12 cellular contexts compared by ENCODE assay signal in genomic region chr11:46694095-46694494, GRCh38. TPM values are rescaled to one million over a fixed set of nuclear protein-coding genes. Genes with fewer than 3 reads are reported as not detected.
DNase-seq lines count a peak whose midpoint lies in the region; ATAC-seq and TF ChIP-seq lines count a peak whose summit lies in the region.
"Had no signal": no experiment of that assay in that cellular context is flagged by ENCODE, and none has a peak within 500 bp of the region (broad histone marks: within the 10 kb centered on the region; RNA-seq: fewer than 3 reads in every experiment).

No MANE protein-coding gene starts in this region.

- no peak for DNase-seq in activated T-cell treated with anti-CD3 and anti-CD28 coated beads, Interleukin-2, amount 50 U/mL, for 24 hours
- DNase-seq in activated T-cell treated with anti-CD3 and anti-CD28 coated beads, Interleukin-2, amount 50 U/mL, for 48 hours: no peak
- no peak for DNase-seq in ascending aorta (ENCODE audit: low spot score in 2 of 2)
- DNase-seq in mesenchymal stem cell: no peak
- DNase-seq in suprapubic skin (ENCODE audit: low spot score in 2 of 2): no peak
- no peak for DNase-seq in activated CD8-positive, alpha-beta memory T cell treated with anti-CD3 and anti-CD28 coated beads, Interleukin-2, amount 50 U/mL, for 48 hours
- DNase-seq in T-helper 2 cell treated with Interferon-gamma antibody and Interleukin-4, amounts not matched to agents 5 μg/mL and 100 μg/mL, for 36 hours (ENCODE audit: low spot score): no peak
- DNase-seq: activated CD4-positive, alpha-beta T cell treated with anti-CD3 and anti-CD28 coated beads for 4 hours; NCI-H1092; NCI-H345; thyroid gland had no signal

- H3K4me1 ChIP-seq in ascending aorta: peaks cover 18 to 56% of the 10 kb centered on the region in 2 donors
- H3K4me1 ChIP-seq in mesenchymal stem cell (ENCODE audit: control insufficient read depth, insufficient read depth, low read depth, low read length): peaks cover 50% of the 10 kb centered on the region
- peaks cover 53% of the 10 kb centered on the region for H3K4me1 ChIP-seq in suprapubic skin

- peaks cover 79% of the 10 kb centered on the region for H3K36me3 Mint-ChIP-seq in activated T-cell treated with anti-CD3 and anti-CD28 coated beads, Interleukin-2, amount 50 U/mL, for 24 hours (ENCODE audit: low read depth)
- peaks cover 32% of the 10 kb centered on the region for H3K36me3 Mint-ChIP-seq in T-helper 2 cell treated with Interferon-gamma antibody and Interleukin-4, amounts not matched to agents 5 μg/mL and 100 μg/mL, for 36 hours (ENCODE audit: low read depth)

- no peak overlapping the region for H2AFZ ChIP-seq in mesenchymal stem cell (ENCODE audit: low read depth, low read length)

- H3K4me2 ChIP-seq in mesenchymal stem cell (ENCODE audit: low read length, poor library complexity, severe bottlenecking): peak overlapping the region; percentile 45

- no peak overlapping the region for H3K14ac ChIP-seq in mesenchymal stem cell (ENCODE audit: low read length in 2 of 2)

- no peak overlapping the region for H3K23ac ChIP-seq in mesenchymal stem cell (ENCODE audit: low read length in 2 of 2)

- H3K27me3 Mint-ChIP-seq in activated T-cell treated with anti-CD3 and anti-CD28 coated beads, Interleukin-2, amount 50 U/mL, for 24 hours: no peaks in the 10 kb centered on the region
- no peaks in the 10 kb centered on the region for H3K27me3 Mint-ChIP-seq in T-helper 2 cell treated with Interferon-gamma antibody and Interleukin-4, amounts not matched to agents 5 μg/mL and 100 μg/mL, for 36 hours (ENCODE audit: low read depth)

- H2BK12ac ChIP-seq in mesenchymal stem cell (ENCODE audit: low read length in 2 of 2): no peak overlapping the region

- ATAC-seq in HG03442 (IDR thresholded peaks at IDR 0.05; ENCODE audit: unreplicated experiment): no peak

- TF ChIP-seq EP300 in suprapubic skin (IDR thresholded peaks at IDR 0.05): no peak

- H3K4me3 ChIP-seq in ascending aorta (no peak overlapping the region), mesenchymal stem cell (ENCODE audit: insufficient read depth in 1 of 2, low read depth in 1 of 2, low read length in 2 of 2) (no peak overlapping the region), suprapubic skin (no peak overlapping the region)
- H3K4me3 ChIP-seq: thyroid gland had no signal

- H3K36me3 ChIP-seq in ascending aorta (peaks cover 41 to 72% of the 10 kb centered on the region in 2 donors), mesenchymal stem cell (ENCODE audit: control insufficient read depth in 1 of 2, insufficient read depth in 2 of 2, low read depth in 1 of 2, low read length in 2 of 2) (peaks cover 49 to 67% of the 10 kb centered on the region in 2 experiments), suprapubic skin (peaks cover 59% of the 10 kb centered on the region)

- H4K8ac ChIP-seq in mesenchymal stem cell (ENCODE audit: low read length): no peak overlapping the region

- H3K18ac ChIP-seq in mesenchymal stem cell (ENCODE audit: low read depth in 1 of 2, low read length in 2 of 2): no peak overlapping the region

- peak overlapping the region; percentile 61 for H3K27ac Mint-ChIP-seq in activated T-cell treated with anti-CD3 and anti-CD28 coated beads, Interleukin-2, amount 50 U/mL, for 24 hours
- no peak overlapping the region for H3K27ac Mint-ChIP-seq in T-helper 2 cell treated with Interferon-gamma antibody and Interleukin-4, amounts not matched to agents 5 μg/mL and 100 μg/mL, for 36 hours

- H2AK5ac ChIP-seq in mesenchymal stem cell (ENCODE audit: low read length, severe bottlenecking): peak overlapping the region; percentile 97

- peak overlapping the region; percentile 66 for H3K9ac ChIP-seq in mesenchymal stem cell (ENCODE audit: low read length)

- no peaks in the 10 kb centered on the region for H3K27me3 ChIP-seq in ascending aorta
- no peaks in the 10 kb centered on the region for H3K27me3 ChIP-seq in mesenchymal stem cell (ENCODE audit: control insufficient read depth in 1 of 2, insufficient read depth in 1 of 2, low read length in 2 of 2)
- H3K27me3 ChIP-seq in suprapubic skin: no peaks in the 10 kb centered on the region
- H3K27me3 ChIP-seq: thyroid gland had no signal

- no peak overlapping the region for H3K4me3 Mint-ChIP-seq in activated T-cell treated with anti-CD3 and anti-CD28 coated beads, Interleukin-2, amount 50 U/mL, for 24 hours
- no peak overlapping the region for H3K4me3 Mint-ChIP-seq in T-helper 2 cell treated with Interferon-gamma antibody and Interleukin-4, amounts not matched to agents 5 μg/mL and 100 μg/mL, for 36 hours

- H3K9me3 ChIP-seq in ascending aorta (no peaks in the 10 kb centered on the region), mesenchymal stem cell (ENCODE audit: control insufficient read depth, low read length) (no peaks in the 10 kb centered on the region), suprapubic skin (no peaks in the 10 kb centered on the region)
- H3K9me3 ChIP-seq: thyroid gland had no signal

- H3K9me3 Mint-ChIP-seq in activated T-cell treated with anti-CD3 and anti-CD28 coated beads, Interleukin-2, amount 50 U/mL, for 24 hours: no peaks in the 10 kb centered on the region
- H3K9me3 Mint-ChIP-seq in T-helper 2 cell treated with Interferon-gamma antibody and Interleukin-4, amounts not matched to agents 5 μg/mL and 100 μg/mL, for 36 hours: no peaks in the 10 kb centered on the region

- TF ChIP-seq CTCF in ascending aorta (IDR thresholded peaks at IDR 0.05) (no peak), suprapubic skin (IDR thresholded peaks at IDR 0.05) (no peak)

- peaks cover 15% of the 10 kb centered on the region for H3K79me1 ChIP-seq in mesenchymal stem cell (replicated peaks; ENCODE audit: low read length, poor library complexity, severe bottlenecking)

- no peak overlapping the region for H2BK15ac ChIP-seq in mesenchymal stem cell (ENCODE audit: low read depth, poor library complexity, severe bottlenecking)

- peak in 1 of 2 donors; percentile 9 for TF ChIP-seq POLR2A in suprapubic skin (IDR thresholded peaks at IDR 0.05)

- peaks cover 27% of the 10 kb centered on the region for H3K4me1 Mint-ChIP-seq in activated T-cell treated with anti-CD3 and anti-CD28 coated beads, Interleukin-2, amount 50 U/mL, for 24 hours (ENCODE audit: low read depth)
- H3K4me1 Mint-ChIP-seq in T-helper 2 cell treated with Interferon-gamma antibody and Interleukin-4, amounts not matched to agents 5 μg/mL and 100 μg/mL, for 36 hours (ENCODE audit: low read depth): peaks cover 15% of the 10 kb centered on the region

- no peak overlapping the region for H2BK120ac ChIP-seq in mesenchymal stem cell (ENCODE audit: low read depth, low read length)

- no peak overlapping the region for H4K91ac ChIP-seq in mesenchymal stem cell (ENCODE audit: low read length)

- H3K27ac ChIP-seq in ascending aorta (peak overlapping the region; percentile 75 to 85), mesenchymal stem cell (ENCODE audit: low read length, poor library complexity, severe bottlenecking) (peak overlapping the region; percentile 92), suprapubic skin (peak overlapping the region; percentile 70)
- H3K27ac ChIP-seq: thyroid gland had no signal

- WGBS in mesenchymal stem cell: 97% methylated on average over 6 of the region's 6 CpGs
- 64% methylated on average over 6 of the region's 6 CpGs for WGBS in suprapubic skin

- H2BK5ac ChIP-seq in mesenchymal stem cell (ENCODE audit: low read depth, low read length, poor library complexity, severe bottlenecking): peak overlapping the region; percentile 95

- H3K4ac ChIP-seq in mesenchymal stem cell (ENCODE audit: low read depth in 1 of 2, low read length in 2 of 2): peak overlapping the region in 1 of 2 experiments; percentile 20

- intact Hi-C loops in ascending aorta (cut with DNase I): no loop called here

RNA-seq across cellular contexts. Expression of gene ARHGAP1, which starts 6.3 kb away (rescaled TPM):
- total RNA-seq in ascending aorta (104 TPM), suprapubic skin (10 to 100 TPM; 53.7 to 72.5 (median 68.5) TPM)
- 92.7 TPM for polyA plus RNA-seq in mesenchymal stem cell (2013, experiment 1 of 2)
- polyA plus RNA-seq in mesenchymal stem cell (2013, experiment 2 of 2): 87.5 TPM

RNA-seq across cellular contexts. Expression of gene ZNF408, which starts 6.7 kb away (rescaled TPM):
- 9.7 TPM for total RNA-seq in ascending aorta
- polyA plus RNA-seq in mesenchymal stem cell (2013, experiment 1 of 2): 5.9 TPM
- polyA plus RNA-seq in mesenchymal stem cell (2013, experiment 2 of 2): 5.5 TPM
- 10 to 100 TPM; 11.6 to 25.6 (median 13.7) TPM for total RNA-seq in suprapubic skin

RNA-seq across cellular contexts. Expression of gene F2, which starts 24.9 kb away (rescaled TPM):
- total RNA-seq in ascending aorta (2.6 TPM), suprapubic skin (1 to 10 TPM in 1 of 4 donors, not detected in 3; 1.6 TPM)
- polyA plus RNA-seq in mesenchymal stem cell (2013, experiment 1 of 2): not detected
- not detected for polyA plus RNA-seq in mesenchymal stem cell (2013, experiment 2 of 2)
- total RNA-seq: thyroid gland had no signal
